ENCODE assay signal across 10 cellular contexts in genomic region chr3:143814358-143814968, GRCh38. TPM values are rescaled to one million over a fixed set of nuclear protein-coding genes. Genes with fewer than 3 reads are reported as not detected.
DNase-seq lines count a peak whose midpoint lies in the region; ATAC-seq and TF ChIP-seq lines count a peak whose summit lies in the region.
"Had no signal": no experiment of that assay in that cellular context is flagged by ENCODE, and none has a peak within 500 bp of the region (broad histone marks: within the 10 kb centered on the region; RNA-seq: fewer than 3 reads in every experiment).

No MANE protein-coding gene starts in this region.

- TF ChIP-seq CTCF in choroid plexus epithelial cell (conservative IDR thresholded peaks at IDR 0.05; ENCODE audit: low read depth, low read length) = no peak
- no peak for TF ChIP-seq CTCF in dorsolateral prefrontal cortex (IDR thresholded peaks at IDR 0.05 in 54 of 56, conservative IDR thresholded peaks at IDR 0.05 in 2 of 56; ENCODE audit: low read depth in 1 of 56, partially characterized antibody in 56 of 56)
- TF ChIP-seq CTCF in Calu3 (IDR thresholded peaks at IDR 0.05; ENCODE audit: unreplicated experiment) = no peak

- peak overlapping the region; percentile 50 to 67 (median 51) for H3K27ac Mint-ChIP-seq in CD4-positive, CD25-positive, alpha-beta regulatory T cell
- no peak overlapping the region for H3K27ac Mint-ChIP-seq in Calu3 (ENCODE audit: unreplicated experiment)

- peaks cover 10% of the 10 kb centered on the region for H3K4me1 ChIP-seq in CD4-positive, CD25-positive, alpha-beta regulatory T cell (ENCODE audit: control insufficient read depth, insufficient read depth, low read length, poor library complexity, severe bottlenecking)

- H3K27me3 ChIP-seq in CD4-positive, CD25-positive, alpha-beta regulatory T cell (ENCODE audit: control insufficient read depth, insufficient read depth, low read length) = no peaks in the 10 kb centered on the region
- no peaks in the 10 kb centered on the region for H3K27me3 ChIP-seq in dorsolateral prefrontal cortex

- H3K27me3 Mint-ChIP-seq in CD4-positive, CD25-positive, alpha-beta regulatory T cell = no peaks in the 10 kb centered on the region
- no peaks in the 10 kb centered on the region for H3K27me3 Mint-ChIP-seq in Calu3 (ENCODE audit: unreplicated experiment)

- H3K4me3 ChIP-seq in CD4-positive, CD25-positive, alpha-beta regulatory T cell (ENCODE audit: low read depth, low read length) = peak overlapping the region; percentile 3
- H3K4me3 ChIP-seq in choroid plexus epithelial cell (ENCODE audit: low read depth, low read length) = no peak overlapping the region
- no peak overlapping the region for H3K4me3 ChIP-seq in dorsolateral prefrontal cortex

- peak in 1 of 3 donors; percentile 42 for DNase-seq in CD4-positive, CD25-positive, alpha-beta regulatory T cell
- DNase-seq in choroid plexus epithelial cell (ENCODE audit: low read depth) = peak; percentile 21
- no peak for DNase-seq in epidermal melanocyte (ENCODE audit: insufficient read length, low spot score)
- DNase-seq in dorsolateral prefrontal cortex = no peak
- no peak for DNase-seq in stimulated activated CD4-positive, alpha-beta T cell treated with anti-CD3 and anti-CD28 coated beads, Interleukin-4, amount 100 ng/mL, for 1 hour
- no peak for DNase-seq in Calu3
- DNase-seq: DMS53, NCI-H2107 had no signal

- H3K9me3 ChIP-seq in CD4-positive, CD25-positive, alpha-beta regulatory T cell (ENCODE audit: control insufficient read depth in 2 of 2, low read length in 2 of 2) = no peaks in the 10 kb centered on the region

- H3K27ac ChIP-seq in CD4-positive, CD25-positive, alpha-beta regulatory T cell (ENCODE audit: insufficient read depth, low read length, poor library complexity, severe bottlenecking) = no peak overlapping the region
- H3K27ac ChIP-seq in dorsolateral prefrontal cortex = peak overlapping the region in 3 of 59 donors; percentile 17 to 57 (median 41)

- peak overlapping the region in 3 of 4 donors; percentile 18 to 55 (median 54) for H3K4me3 Mint-ChIP-seq in CD4-positive, CD25-positive, alpha-beta regulatory T cell
- no peak overlapping the region for H3K4me3 Mint-ChIP-seq in Calu3 (ENCODE audit: low read depth, unreplicated experiment)

- no TSS peak for BruUV-seq in Calu3 (replicated peaks; lab: Mats Ljungman, UMichigan)

- H3K4me1 Mint-ChIP-seq in CD4-positive, CD25-positive, alpha-beta regulatory T cell = peaks cover 11 to 28% (median 20%) of the 10 kb centered on the region in 4 donors
- no peaks in the 10 kb centered on the region for H3K4me1 Mint-ChIP-seq in Calu3 (ENCODE audit: low read depth, unreplicated experiment)

- ATAC-seq in CD4-positive, CD25-positive, alpha-beta regulatory T cell (ENCODE audit: low read depth in 2 of 2) = no peak
- peak; percentile 59 for ATAC-seq in GM21360 (IDR thresholded peaks at IDR 0.05; ENCODE audit: unreplicated experiment)
- peak; percentile 49 for ATAC-seq in HG03565 (IDR thresholded peaks at IDR 0.05; ENCODE audit: unreplicated experiment)

- H3K36me3 Mint-ChIP-seq in CD4-positive, CD25-positive, alpha-beta regulatory T cell = peaks cover 35% of the 10 kb centered on the region
- no peaks in the 10 kb centered on the region for H3K36me3 Mint-ChIP-seq in Calu3 (ENCODE audit: insufficient read depth, unreplicated experiment)

- H3K36me3 ChIP-seq in CD4-positive, CD25-positive, alpha-beta regulatory T cell (ENCODE audit: control insufficient read depth, insufficient read depth, low read length) = no peaks in the 10 kb centered on the region

- intact Hi-C loops in dorsolateral prefrontal cortex (cut with DNase I) (no loop called here), Calu3 (cut with micrococcal nuclease; ENCODE audit: unreplicated experiment) (no loop called here)

- CTCF ChIA-PET in Calu3 (lab: Charles Lee) = no interaction called here

- peaks cover 0 to 2% (median 0%) of the 10 kb centered on the region in 7 donors for H3K9me3 Mint-ChIP-seq in CD4-positive, CD25-positive, alpha-beta regulatory T cell
- no peaks in the 10 kb centered on the region for H3K9me3 Mint-ChIP-seq in Calu3 (ENCODE audit: low read depth, unreplicated experiment)

RNA-seq across cellular contexts. Expression of gene SLC9A9, which starts 33.8 kb away (rescaled TPM):
- 47.6 TPM for total RNA-seq in CD4-positive, CD25-positive, alpha-beta regulatory T cell
- polyA plus RNA-seq in CD4-positive, CD25-positive, alpha-beta regulatory T cell = 10 to 100 TPM; 31.7 to 49.3 (median 41.1) TPM
- total RNA-seq in dorsolateral prefrontal cortex (10 to 100 TPM; 12.3 to 54.8 (median 25.0) TPM), Calu3 (2022) (1.5 and 2.4 TPM in 2 replicates)

Comparison
In these comparisons a context has a peak if more than half of its experiments do, and no peak if none do; other contexts are left out.
1. ATAC-seq: peak in GM21360 (single experiment) and HG03565 (single experiment); none in CD4-positive, CD25-positive, alpha-beta regulatory T cell (0 of 2).